ENCODE assay signal across 8 cellular contexts in the genomic region with DNA sequence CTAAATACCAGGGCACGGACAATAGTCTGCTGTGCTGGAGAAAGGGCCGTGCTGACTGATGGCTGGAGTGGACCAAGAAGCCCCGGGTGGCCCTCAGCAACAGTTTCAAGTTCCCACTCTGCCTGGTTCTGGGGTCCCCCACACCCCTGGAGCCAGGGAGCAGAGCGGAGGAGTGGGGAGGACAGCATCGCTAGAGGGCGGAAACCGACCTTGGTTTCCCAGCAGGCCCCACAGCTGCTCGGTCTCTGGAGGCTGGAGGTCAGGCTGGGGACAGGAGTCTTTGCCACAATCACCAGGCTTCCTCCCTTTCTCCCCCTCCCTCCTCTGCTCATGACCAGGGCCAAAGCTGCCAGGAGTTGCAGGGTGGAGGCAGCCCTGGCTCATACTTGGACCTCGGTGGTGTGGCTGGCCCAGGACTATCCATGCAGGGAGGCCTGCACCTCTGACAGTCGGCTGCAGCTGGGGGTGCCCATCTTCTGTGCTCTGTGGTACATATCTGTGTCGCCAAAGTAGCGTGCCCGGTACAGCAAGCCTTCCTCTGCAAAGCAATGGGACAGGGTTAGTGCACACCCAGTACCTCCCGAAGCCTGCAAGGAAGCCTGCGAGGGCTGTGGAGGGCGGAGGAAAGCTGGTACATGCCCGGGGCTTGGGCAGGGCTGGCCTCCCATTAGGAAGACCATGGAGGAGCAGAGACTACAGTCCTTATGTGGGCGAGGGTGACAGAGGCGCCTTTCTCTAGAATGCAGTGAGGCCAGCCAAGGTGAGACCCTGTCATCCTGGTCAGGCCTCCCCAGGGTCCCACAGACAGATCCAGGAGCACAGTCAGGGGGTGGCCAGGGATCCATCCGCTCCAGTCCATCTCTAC. TPM values are rescaled to one million over a fixed set of nuclear protein-coding genes. Genes with fewer than 3 reads are reported as not detected.
A peak's percentile ranks its signal among the peaks of the same experiment; 100 is the strongest.
DNase-seq lines count a peak whose midpoint lies in the region; ATAC-seq and TF ChIP-seq lines count a peak whose summit lies in the region.

No MANE protein-coding gene starts in this region.

- peak overlapping the region; percentile 52 for H3K4me2 ChIP-seq in osteoblast (ENCODE audit: insufficient read depth, low read length)

- peaks cover 3% of the 10 kb centered on the region for H4K20me1 ChIP-seq in osteoblast (ENCODE audit: insufficient read depth, low read length)

- DNase-seq in activated CD4-positive, alpha-beta T cell treated with anti-CD3 and anti-CD28 coated beads for 48 hours = peak; percentile 61
- DNase-seq in activated CD4-positive, alpha-beta T cell treated with anti-CD3 and anti-CD28 coated beads for 4 hours = no peak
- DNase-seq in T-helper 1 cell (peak in 3 of 5 donors; percentile 29 to 76 (median 41)), endodermal cell (peak; percentile 36), osteoblast (ENCODE audit: insufficient read length, low spot score, missing footprints) (peak; percentile 93), GOT3 (lab: John Stamatoyannopoulos, UW) (no peak), germinal center (ENCODE audit: low spot score) (no peak)

- H3K9me3 ChIP-seq in endodermal cell (ENCODE audit: control insufficient read depth, low read length) (no peaks in the 10 kb centered on the region), osteoblast (ENCODE audit: low read depth, low read length) (no peaks in the 10 kb centered on the region)

- H3K79me2 ChIP-seq in osteoblast (ENCODE audit: insufficient read depth, low read length) = no peaks in the 10 kb centered on the region

- peak overlapping the region; percentile 31 for H2AFZ ChIP-seq in osteoblast (ENCODE audit: low read length)

- peak overlapping the region; percentile 97 for H3K27ac ChIP-seq in endodermal cell (ENCODE audit: low read depth, low read length)
- peak overlapping the region; percentile 91 for H3K27ac ChIP-seq in osteoblast (ENCODE audit: low read depth, low read length)

- H3K9me3 Mint-ChIP-seq in endodermal cell = no peaks in the 10 kb centered on the region

- WGBS in endodermal cell (ENCODE audit: insufficient coverage in 1 of 2, insufficient read length in 1 of 2), 2 experiments = 93 to 96% methylated on average over 8 to 20 of the region's 20 CpGs

- no peaks in the 10 kb centered on the region for H3K27me3 Mint-ChIP-seq in endodermal cell (ENCODE audit: insufficient read depth)

- H3K36me3 ChIP-seq in endodermal cell (ENCODE audit: control insufficient read depth, insufficient read depth, low read length) (peaks cover 48% of the 10 kb centered on the region), osteoblast (ENCODE audit: insufficient read depth, low read length) (peaks cover 44% of the 10 kb centered on the region)

- H3K4me1 Mint-ChIP-seq in endodermal cell = peaks cover 11% of the 10 kb centered on the region

- H3K27ac Mint-ChIP-seq in endodermal cell = no peak overlapping the region

- H3K4me3 ChIP-seq in endodermal cell (ENCODE audit: low read length) (no peak overlapping the region), osteoblast (ENCODE audit: insufficient read depth, low read length) (peak overlapping the region; percentile 25)

- H3K4me3 Mint-ChIP-seq in endodermal cell = no peak overlapping the region

- H3K4me1 ChIP-seq in endodermal cell (ENCODE audit: control insufficient read depth, insufficient read depth, low read length) (peaks cover 3% of the 10 kb centered on the region), osteoblast (ENCODE audit: insufficient read depth, low read length) (peaks cover 43% of the 10 kb centered on the region)

- no peak for TF ChIP-seq CTCF in endodermal cell (conservative IDR thresholded peaks at IDR 0.05)
- no peak for TF ChIP-seq CTCF in osteoblast (IDR thresholded peaks at IDR 0.05; ENCODE audit: extremely low read depth, low read depth, low read length)

- no peak overlapping the region for H3K9ac ChIP-seq in endodermal cell (ENCODE audit: extremely low read depth, low read length, poor library complexity, severe bottlenecking)

- H3K36me3 Mint-ChIP-seq in endodermal cell (ENCODE audit: low read depth) = peaks cover 40% of the 10 kb centered on the region

- peak; percentile 37 for ATAC-seq in HG03066 (IDR thresholded peaks at IDR 0.05; ENCODE audit: low read depth, unreplicated experiment)

- no peaks in the 10 kb centered on the region for H3K27me3 ChIP-seq in endodermal cell (ENCODE audit: control insufficient read depth, insufficient read depth, low read length, poor library complexity, severe bottlenecking)
- H3K27me3 ChIP-seq in osteoblast (ENCODE audit: insufficient read depth, low read length) = no peaks in the 10 kb centered on the region

RNA-seq across cellular contexts. Expression of a gene that starts 19.1 kb away (rescaled TPM):
- total RNA-seq in endodermal cell = 10 to 100 TPM; 22.6 to 27.5 TPM
- polyA plus RNA-seq in endodermal cell (2013, experiment 1 of 2) = 18.3 TPM
- polyA plus RNA-seq in endodermal cell (2013, experiment 2 of 2) = 17.5 TPM
- total RNA-seq in osteoblast = 48.0 and 52.5 TPM in 2 replicates

Comparison
In these comparisons a context has a peak if more than half of its experiments do, and no peak if none do; other contexts are left out.
1. DNase-seq: peak in activated CD4-positive, alpha-beta T cell treated with anti-CD3 and anti-CD28 coated beads for 48 hours (single experiment), T-helper 1 cell (3 of 5), endodermal cell (single experiment) and osteoblast (single experiment); none in activated CD4-positive, alpha-beta T cell treated with anti-CD3 and anti-CD28 coated beads for 4 hours (0 of 2), GOT3 (single experiment) and germinal center (single experiment).